ENCODE assay signal across 17 cellular contexts in the genomic region with DNA sequence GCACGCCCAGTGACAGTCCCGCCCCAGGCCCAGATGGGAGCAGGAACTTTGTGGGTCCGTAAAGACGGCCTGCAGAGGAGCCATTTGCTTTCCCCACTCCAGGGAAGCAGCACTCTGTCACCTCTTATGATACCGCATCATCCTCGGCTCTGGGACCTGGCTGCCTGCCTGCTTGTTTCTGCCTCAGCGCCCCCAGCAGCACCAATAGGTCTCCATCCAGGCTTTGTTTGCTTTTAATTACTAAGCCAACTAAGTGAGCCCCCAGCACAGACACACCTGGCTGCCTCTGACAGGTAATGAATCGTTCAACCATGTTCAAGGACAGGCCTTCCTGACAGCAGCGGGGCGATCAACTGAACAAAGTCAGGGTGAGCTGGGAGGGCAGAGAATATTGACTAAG.
DNase-seq lines count a peak whose midpoint lies in the region; ATAC-seq and TF ChIP-seq lines count a peak whose summit lies in the region.
"Had no signal": no experiment of that assay in that cellular context is flagged by ENCODE, and none has a peak within 500 bp of the region (broad histone marks: within the 10 kb centered on the region; RNA-seq: fewer than 3 reads in every experiment).

No MANE protein-coding gene starts in this region.

- no peak for ATAC-seq in HG03280 (IDR thresholded peaks at IDR 0.05; ENCODE audit: unreplicated experiment)
- ATAC-seq: A549; esophagus mucosa; stimulated activated naive CD8-positive, alpha-beta T cell treated with anti-CD3 and anti-CD28 coated beads, Interleukin-15, Interleukin-2, amounts not matched to agents 100 U/mL and 50 U/mL, for 24 hours had no signal

- no peaks in the 10 kb centered on the region for H3K79me2 ChIP-seq in hepatocyte

- H3K4me1 ChIP-seq in hepatocyte (ENCODE audit: insufficient read depth) = peaks cover 7% of the 10 kb centered on the region
- H3K4me1 ChIP-seq: A549, colonic mucosa, SJSA1 had no signal

- H3K9me2 ChIP-seq in hepatocyte (replicated peaks; ENCODE audit: insufficient read depth) = no peaks in the 10 kb centered on the region

- no peaks in the 10 kb centered on the region for H4K20me1 ChIP-seq in hepatocyte (ENCODE audit: insufficient read depth, poor library complexity, severe bottlenecking)

- no peak overlapping the region for H3K4me3 ChIP-seq in hepatocyte
- H3K4me3 ChIP-seq: A549, colonic mucosa, SJSA1 had no signal

- peaks cover 3% of the 10 kb centered on the region for H3K27me3 ChIP-seq in hepatocyte
- H3K27me3 ChIP-seq: colonic mucosa had no signal

- peak; percentile 3 to 22 for DNase-seq in SHP77 (lab: John Stamatoyannopoulos, UW)
- no peak for DNase-seq in SHP77 treated with DMSO at 0.1 percent for 48 hours (lab: John Stamatoyannopoulos, UW)
- peak; percentile 78 for DNase-seq in NCI-H2171 (lab: John Stamatoyannopoulos, UW)
- DNase-seq in hepatocyte (ENCODE audit: low spot score) = peak; percentile 41
- no peak for DNase-seq in KBM-7
- DNase-seq in GDM1 (lab: John Stamatoyannopoulos, UW) = no peak
- no peak for DNase-seq in OCI-M2 (lab: John Stamatoyannopoulos, UW; ENCODE audit: unreplicated experiment)
- DNase-seq: activated CD4-positive, alpha-beta T cell treated with anti-CD3 and anti-CD28 coated beads, Interleukin-2, amount 50 U/mL, for 4 hours; anterior cingulate cortex; Calu3; colonic mucosa; hippocampal formation; stimulated activated naive CD8-positive, alpha-beta T cell treated with anti-CD3 and anti-CD28 coated beads, Interleukin-15, Interleukin-2, amounts not matched to agents 100 U/mL and 50 U/mL, for 24 hours had no signal

- WGBS in hepatocyte (ENCODE audit: low lambda C conversion rate, missing lambda C conversion rate) = 74% methylated on average over 10 of the region's 10 CpGs

- H3K9me3 ChIP-seq in hepatocyte (ENCODE audit: low read depth) = no peaks in the 10 kb centered on the region
- H3K9me3 ChIP-seq: A549, colonic mucosa, SJSA1 had no signal

- H3K27ac ChIP-seq in hepatocyte = no peak overlapping the region
- H3K27ac ChIP-seq: A549, colonic mucosa, SJSA1 had no signal

- H3K36me3 ChIP-seq in hepatocyte (replicated peaks; ENCODE audit: insufficient read depth, low read depth) = no peaks in the 10 kb centered on the region
- H3K36me3 ChIP-seq: colonic mucosa, SJSA1 had no signal

- in situ Hi-C loops in KBM-7 (cut with MboI; ENCODE audit: low pct_unique_long_range_greater_than_20kb, low sequenced_read_pairs) = no loop called here

- no peak overlapping the region for H3K4me2 ChIP-seq in hepatocyte
- H3K4me2 ChIP-seq: A549 had no signal

- TF ChIP-seq CTCF in hepatocyte (IDR thresholded peaks at IDR 0.05; ENCODE audit: poor library complexity) = no peak

- no peak overlapping the region for H2AFZ ChIP-seq in hepatocyte

Comparison
In these comparisons a context has a peak if more than half of its experiments do, and no peak if none do; other contexts are left out.
1. DNase-seq: peak in SHP77 (2 of 2), NCI-H2171 (single experiment) and hepatocyte (single experiment); none in SHP77 treated with DMSO at 0.1 percent for 48 hours (single experiment), KBM-7 (single experiment), GDM1 (single experiment) and OCI-M2 (single experiment).